Comparison of ENCODE assay signal across 8 cellular contexts in the genomic region with DNA sequence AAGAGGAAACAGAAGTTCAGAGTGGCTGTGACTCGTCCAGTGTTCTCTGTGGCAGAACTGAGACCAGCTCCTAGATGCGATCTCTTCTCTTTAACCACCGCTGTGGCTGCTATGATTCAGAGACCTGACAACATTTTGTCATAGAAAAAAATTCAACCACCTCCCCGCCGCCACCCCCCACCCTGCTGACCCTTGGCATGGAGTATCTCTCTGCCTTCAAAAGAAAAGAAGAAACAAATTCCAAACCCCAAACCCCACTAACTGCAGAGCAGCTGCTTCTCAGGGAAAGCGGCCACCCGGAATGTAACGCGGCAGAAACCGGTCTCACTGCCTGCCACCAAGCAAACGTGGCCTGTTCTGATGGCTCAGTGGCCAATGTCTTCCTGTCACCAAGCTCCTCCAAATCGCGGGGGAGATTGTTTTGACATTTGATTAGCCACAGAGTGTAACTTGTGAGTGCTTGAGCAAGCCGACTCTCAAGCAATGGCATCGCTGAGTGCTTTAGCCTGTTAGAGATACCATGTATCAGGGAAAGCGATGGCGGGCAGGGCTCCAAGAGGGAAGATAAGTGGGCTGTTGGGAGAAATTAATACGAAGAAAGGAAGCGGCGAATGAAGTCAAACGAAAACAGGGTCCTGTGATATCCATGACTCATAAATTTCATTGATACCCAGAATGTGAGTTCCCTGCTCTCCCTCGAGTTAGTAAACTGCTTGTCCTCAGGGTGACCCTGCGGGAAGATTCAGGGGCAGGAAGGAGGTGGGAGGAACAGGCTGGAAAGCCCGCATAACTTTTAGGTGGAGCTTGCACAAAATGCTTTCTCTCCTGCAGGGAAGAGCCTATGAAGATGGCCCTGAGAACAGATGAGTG. TPM values are rescaled to one million over a fixed set of nuclear protein-coding genes. Genes with fewer than 3 reads are reported as not detected.
DNase-seq lines count a peak whose midpoint lies in the region; ATAC-seq and TF ChIP-seq lines count a peak whose summit lies in the region.

No MANE protein-coding gene starts in this region.

- H3K9me3 ChIP-seq in lower lobe of right lung: no peaks in the 10 kb centered on the region
- H3K9me3 ChIP-seq in testis: no peaks in the 10 kb centered on the region

- ATAC-seq in lower lobe of right lung: peak; percentile 54 to 68
- no peak for ATAC-seq in GM18858 (IDR thresholded peaks at IDR 0.05; ENCODE audit: unreplicated experiment)

- H3K36me3 ChIP-seq in lower lobe of right lung: no peaks in the 10 kb centered on the region
- H3K36me3 ChIP-seq in testis (ENCODE audit: low read depth, missing control alignments): no peaks in the 10 kb centered on the region

- WGBS in testis, 2 donors: 61 to 78% methylated on average over 24 of the region's 24 CpGs

- no peak overlapping the region for H3K4me3 ChIP-seq in lower lobe of right lung
- H3K4me3 ChIP-seq in testis: no peak overlapping the region

- TF ChIP-seq POLR2A in testis (IDR thresholded peaks at IDR 0.05): no peak

- DNase-seq in activated T-cell treated with anti-CD3 and anti-CD28 coated beads for 24 hours (ENCODE audit: low read depth) (peak; percentile 28), activated T-cell treated with anti-CD3 and anti-CD28 coated beads for 4 hours (no peak), lower lobe of right lung (peak; percentile 64), testis (peak; percentile 80), middle frontal gyrus (ENCODE audit: extremely low spot score, low spot score) (no peak), NCI-H524 treated with DMSO at 0.1 percent for 48 hours (lab: John Stamatoyannopoulos, UW) (no peak)
- DNase-seq in activated T-cell treated with anti-CD3 and anti-CD28 coated beads, Interleukin-2, amount 50 U/mL, for 48 hours: peak; percentile 63 to 65

- H3K27ac ChIP-seq in lower lobe of right lung (peak overlapping the region; percentile 51), testis (no peak overlapping the region)

- no peak for TF ChIP-seq CTCF in lower lobe of right lung (IDR thresholded peaks at IDR 0.05)
- TF ChIP-seq CTCF in testis (IDR thresholded peaks at IDR 0.05): no peak

- H3K27me3 ChIP-seq in lower lobe of right lung (ENCODE audit: low read depth): no peaks in the 10 kb centered on the region
- no peaks in the 10 kb centered on the region for H3K27me3 ChIP-seq in testis

- H3K4me1 ChIP-seq in lower lobe of right lung (peaks cover 40% of the 10 kb centered on the region), testis (peaks cover 4% of the 10 kb centered on the region)

- intact Hi-C loops in lower lobe of right lung (cut with DNase I) (no loop called here), testis (cut with DNase I; ENCODE audit: low total_unique reads) (no loop called here)

RNA-seq across cellular contexts. Expression of a gene that starts 44.8 kb away (rescaled TPM):
- 63.7 TPM for total RNA-seq in lower lobe of right lung
- total RNA-seq in testis: 100 to 1,000 TPM in 1 of 2 donors, 10 to 100 TPM in 1; 99.5 to 139 TPM
- polyA plus RNA-seq in testis (ENCODE audit: insufficient read depth, low read depth, low replicate concordance): 60.5 TPM

Comparison
In these comparisons a context has a peak if more than half of its experiments do, and no peak if none do; other contexts are left out.
1. DNase-seq: peak in activated T-cell treated with anti-CD3 and anti-CD28 coated beads for 24 hours (single experiment), activated T-cell treated with anti-CD3 and anti-CD28 coated beads, Interleukin-2, amount 50 U/mL, for 48 hours (2 of 2), lower lobe of right lung (single experiment) and testis (single experiment); none in activated T-cell treated with anti-CD3 and anti-CD28 coated beads for 4 hours (single experiment), middle frontal gyrus (single experiment) and NCI-H524 treated with DMSO at 0.1 percent for 48 hours (single experiment).